ENCODE assay signal across 20 cellular contexts in genomic region chr2:160963957-160964356, GRCh38.
"Had no signal": no experiment of that assay in that cellular context is flagged by ENCODE, and none has a peak within 500 bp of the region (broad histone marks: within the 10 kb centered on the region; RNA-seq: fewer than 3 reads in every experiment).

No MANE protein-coding gene starts in this region.

- H3K9me3 ChIP-seq: esophagus muscularis mucosa, heart left ventricle, mucosa of descending colon, neutrophil, uterus had no signal

- ATAC-seq: heart left ventricle; mucosa of descending colon; naive thymus-derived CD8-positive, alpha-beta T cell; right cardiac atrium had no signal

- H3K4me3 Mint-ChIP-seq: naive thymus-derived CD8-positive, alpha-beta T cell; type B pancreatic cell had no signal

- H3K9me3 Mint-ChIP-seq: naive thymus-derived CD8-positive, alpha-beta T cell; type B pancreatic cell had no signal

- H3K27ac Mint-ChIP-seq: naive thymus-derived CD8-positive, alpha-beta T cell; type B pancreatic cell had no signal

- H3K4me1 ChIP-seq: uterus had no signal

- FAIRE-seq: endometrium, frontal cortex, islet of Langerhans, small intestine had no signal

- H3K27ac ChIP-seq: epithelial cell of prostate, esophagus muscularis mucosa, heart left ventricle, neutrophil, uterus had no signal

- DNase-seq: cortex of kidney; effector memory CD4-positive, alpha-beta T cell; heart left ventricle; hypothalamus; kidney glomerular epithelial cell; mammary epithelial cell; mucosa of descending colon; naive thymus-derived CD8-positive, alpha-beta T cell; right cardiac atrium; small intestine; stimulated activated CD4-positive, alpha-beta T cell treated with anti-CD3 and anti-CD28 coated beads, Interleukin-12 subunit alpha, Interleukin-12 subunit beta, amount 100 ng/mL, for 4 hours; stimulated activated naive CD4-positive, alpha-beta T cell; uterus had no signal

- H3K4me3 ChIP-seq: esophagus muscularis mucosa, heart left ventricle, mucosa of descending colon, uterus had no signal

- H3K27me3 ChIP-seq: esophagus muscularis mucosa, heart left ventricle, neutrophil, uterus had no signal

- H3K36me3 Mint-ChIP-seq: naive thymus-derived CD8-positive, alpha-beta T cell; type B pancreatic cell had no signal

- H3K27me3 Mint-ChIP-seq: type B pancreatic cell had no signal

- H3K4me1 Mint-ChIP-seq: naive thymus-derived CD8-positive, alpha-beta T cell had no signal

- H3K36me3 ChIP-seq: esophagus muscularis mucosa, heart left ventricle, neutrophil, uterus had no signal
